In genomic region chr19:36116344-36116637, GRCh38 we compare ENCODE assay signal across 1 cellular context.
TF ChIP-seq lines count a peak whose summit lies in the region.

No MANE protein-coding gene starts in this region.

TF ChIP-seq in IMR-90, 13 proteins besides CTCF, POLR2A, EP300 and RAD21 (continued from another document):
- TF ChIP-seq USF2 (IDR thresholded peaks at IDR 0.05; ENCODE audit: low read depth, low read length) = no peak
- TF ChIP-seq BHLHE40 (IDR thresholded peaks at IDR 0.05; ENCODE audit: low read depth, low read length) = no peak
- TF ChIP-seq FOS (IDR thresholded peaks at IDR 0.05; ENCODE audit: low read depth, low read length) = no peak
- TF ChIP-seq RCOR1 (IDR thresholded peaks at IDR 0.05; ENCODE audit: insufficient replicate concordance, low read length) = no peak
- no peak for TF ChIP-seq SMC3 (IDR thresholded peaks at IDR 0.05; ENCODE audit: low read depth, low read length)
- TF ChIP-seq CEBPB (IDR thresholded peaks at IDR 0.05; ENCODE audit: low read depth, low read length) = no peak
TF ChIP-seq in IMR-90: peak in this region for 0.
